Comparison of ENCODE assay signal across 1 cellular context in the genomic region with DNA sequence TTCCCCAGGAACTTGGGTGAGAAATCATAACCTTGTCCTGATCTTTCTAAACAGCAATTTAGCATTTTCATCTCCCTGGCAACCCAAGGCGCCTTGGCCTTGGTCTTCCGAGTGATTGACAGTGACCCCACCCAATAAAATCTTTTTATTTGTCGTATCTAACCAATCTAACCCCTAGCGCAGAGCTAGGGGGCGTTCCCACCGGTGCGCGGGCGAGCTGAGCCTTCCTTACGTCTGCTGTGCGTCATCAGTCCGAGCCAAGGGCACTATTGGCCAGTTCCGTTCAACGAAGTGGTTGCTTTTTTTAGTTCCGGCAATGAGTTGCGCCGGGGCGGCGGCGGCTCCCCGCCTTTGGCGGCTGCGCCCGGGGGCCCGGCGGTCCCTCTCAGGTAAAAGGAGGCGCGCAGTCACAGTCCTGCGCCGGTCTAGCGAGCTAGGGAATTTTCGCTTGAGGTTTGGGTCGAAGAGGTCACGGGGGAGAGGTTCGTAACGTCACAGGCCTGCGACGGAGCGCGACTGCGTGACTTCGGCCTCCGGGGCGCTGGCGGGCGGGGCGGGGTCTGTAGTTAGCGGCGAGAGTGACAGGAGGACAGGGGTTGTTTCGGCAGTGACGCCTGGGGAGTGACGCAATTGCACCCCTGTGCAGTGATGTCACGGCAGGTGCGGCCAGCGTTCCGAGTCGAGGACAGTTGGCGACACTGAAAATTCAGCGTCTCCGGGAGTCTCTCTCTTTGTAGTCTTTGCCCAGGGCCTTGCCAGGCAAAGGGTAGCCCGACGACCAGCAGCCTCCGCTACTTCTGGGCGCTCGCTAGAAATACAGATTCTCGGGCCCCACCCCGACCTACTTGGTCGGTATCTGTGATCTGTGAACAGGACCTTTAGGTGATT.
TF ChIP-seq lines count a peak whose summit lies in the region.

A gene (plus strand): TSS at position 266 of the 888 bp plus-strand sequence. CDS start 51 bp downstream, at position 317.

TF ChIP-seq in HEK293, 187 proteins besides CTCF, POLR2A, EP300 and RAD21 (continued from another document and continues in another):
- TF ChIP-seq, protein P1, sequence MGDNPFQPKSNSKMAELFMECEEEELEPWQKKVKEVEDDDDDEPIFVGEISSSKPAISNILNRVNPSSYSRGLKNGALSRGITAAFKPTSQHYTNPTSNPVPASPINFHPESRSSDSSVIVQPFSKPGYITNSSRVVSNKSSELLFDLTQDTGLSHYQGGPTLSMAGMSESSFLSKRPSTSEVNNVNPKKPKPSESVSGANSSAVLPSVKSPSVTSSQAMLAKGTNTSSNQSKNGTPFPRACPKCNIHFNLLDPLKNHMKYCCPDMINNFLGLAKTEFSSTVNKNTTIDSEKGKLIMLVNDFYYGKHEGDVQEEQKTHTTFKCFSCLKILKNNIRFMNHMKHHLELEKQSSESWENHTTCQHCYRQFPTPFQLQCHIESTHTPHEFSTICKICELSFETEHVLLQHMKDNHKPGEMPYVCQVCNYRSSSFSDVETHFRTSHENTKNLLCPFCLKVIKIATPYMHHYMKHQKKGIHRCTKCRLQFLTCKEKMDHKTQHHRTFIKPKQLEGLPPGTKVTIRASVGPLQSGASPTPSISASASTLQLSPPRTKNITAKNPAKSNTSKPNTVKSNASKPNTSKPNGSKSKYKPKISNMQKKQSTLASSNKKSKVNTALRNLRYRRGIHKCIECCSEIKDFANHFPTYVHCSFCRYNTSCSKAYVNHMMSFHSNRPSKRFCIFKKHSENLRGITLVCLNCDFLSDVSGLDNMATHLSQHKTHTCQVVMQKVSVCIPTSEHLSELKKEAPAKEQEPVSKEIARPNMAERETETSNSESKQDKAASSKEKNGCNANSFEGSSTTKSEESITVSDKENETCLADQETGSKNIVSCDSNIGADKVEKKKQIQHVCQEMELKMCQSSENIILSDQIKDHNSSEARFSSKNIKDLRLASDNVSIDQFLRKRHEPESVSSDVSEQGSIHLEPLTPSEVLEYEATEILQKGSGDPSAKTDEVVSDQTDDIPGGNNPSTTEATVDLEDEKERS (tag by site-specific recombination; IDR thresholded peaks at IDR 0.05) = no peak
- no peak for TF ChIP-seq SCRT1 (tag by site-specific recombination; IDR thresholded peaks at IDR 0.05; ENCODE audit: borderline replicate concordance)
- peak; percentile 81 for TF ChIP-seq ZBTB17 (tag by site-specific recombination; IDR thresholded peaks at IDR 0.05)
- TF ChIP-seq, protein P2, sequence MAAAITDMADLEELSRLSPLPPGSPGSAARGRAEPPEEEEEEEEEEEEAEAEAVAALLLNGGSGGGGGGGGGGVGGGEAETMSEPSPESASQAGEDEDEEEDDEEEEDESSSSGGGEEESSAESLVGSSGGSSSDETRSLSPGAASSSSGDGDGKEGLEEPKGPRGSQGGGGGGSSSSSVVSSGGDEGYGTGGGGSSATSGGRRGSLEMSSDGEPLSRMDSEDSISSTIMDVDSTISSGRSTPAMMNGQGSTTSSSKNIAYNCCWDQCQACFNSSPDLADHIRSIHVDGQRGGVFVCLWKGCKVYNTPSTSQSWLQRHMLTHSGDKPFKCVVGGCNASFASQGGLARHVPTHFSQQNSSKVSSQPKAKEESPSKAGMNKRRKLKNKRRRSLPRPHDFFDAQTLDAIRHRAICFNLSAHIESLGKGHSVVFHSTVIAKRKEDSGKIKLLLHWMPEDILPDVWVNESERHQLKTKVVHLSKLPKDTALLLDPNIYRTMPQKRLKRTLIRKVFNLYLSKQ (tag by site-specific recombination; IDR thresholded peaks at IDR 0.05; ENCODE audit: borderline replicate concordance) = no peak
- TF ChIP-seq GLIS1 (tag by site-specific recombination; IDR thresholded peaks at IDR 0.05) = peak; percentile 79
- no peak for TF ChIP-seq ZNF157 (tag by site-specific recombination; IDR thresholded peaks at IDR 0.05)
- TF ChIP-seq, protein P3, sequence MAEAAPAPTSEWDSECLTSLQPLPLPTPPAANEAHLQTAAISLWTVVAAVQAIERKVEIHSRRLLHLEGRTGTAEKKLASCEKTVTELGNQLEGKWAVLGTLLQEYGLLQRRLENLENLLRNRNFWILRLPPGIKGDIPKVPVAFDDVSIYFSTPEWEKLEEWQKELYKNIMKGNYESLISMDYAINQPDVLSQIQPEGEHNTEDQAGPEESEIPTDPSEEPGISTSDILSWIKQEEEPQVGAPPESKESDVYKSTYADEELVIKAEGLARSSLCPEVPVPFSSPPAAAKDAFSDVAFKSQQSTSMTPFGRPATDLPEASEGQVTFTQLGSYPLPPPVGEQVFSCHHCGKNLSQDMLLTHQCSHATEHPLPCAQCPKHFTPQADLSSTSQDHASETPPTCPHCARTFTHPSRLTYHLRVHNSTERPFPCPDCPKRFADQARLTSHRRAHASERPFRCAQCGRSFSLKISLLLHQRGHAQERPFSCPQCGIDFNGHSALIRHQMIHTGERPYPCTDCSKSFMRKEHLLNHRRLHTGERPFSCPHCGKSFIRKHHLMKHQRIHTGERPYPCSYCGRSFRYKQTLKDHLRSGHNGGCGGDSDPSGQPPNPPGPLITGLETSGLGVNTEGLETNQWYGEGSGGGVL (tag by site-specific recombination; IDR thresholded peaks at IDR 0.05) = no peak
- TF ChIP-seq ZNF391 (tag by site-specific recombination; IDR thresholded peaks at IDR 0.05; ENCODE audit: borderline replicate concordance, low read depth) = peak; percentile 86; the same call in 1 of the 2 replicates
- TF ChIP-seq ZNF747 (tag by site-specific recombination; IDR thresholded peaks at IDR 0.05) = no peak
- peak; percentile 77 for TF ChIP-seq KLF1 (tag by site-specific recombination; IDR thresholded peaks at IDR 0.05)
- no peak for TF ChIP-seq ZNF596 (tag by site-specific recombination; IDR thresholded peaks at IDR 0.05)
- TF ChIP-seq, protein P4, sequence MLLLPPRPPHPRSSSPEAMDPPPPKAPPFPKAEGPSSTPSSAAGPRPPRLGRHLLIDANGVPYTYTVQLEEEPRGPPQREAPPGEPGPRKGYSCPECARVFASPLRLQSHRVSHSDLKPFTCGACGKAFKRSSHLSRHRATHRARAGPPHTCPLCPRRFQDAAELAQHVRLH (tag by site-specific recombination; IDR thresholded peaks at IDR 0.05) = peak; percentile 49; the same call in 1 of the 2 replicates
- TF ChIP-seq ZNF132 (tag by site-specific recombination; IDR thresholded peaks at IDR 0.05; ENCODE audit: borderline replicate concordance) = no peak
- no peak for TF ChIP-seq ZNF677 (tag by site-specific recombination; IDR thresholded peaks at IDR 0.05)
- no peak for TF ChIP-seq ZNF777 (tag by site-specific recombination; IDR thresholded peaks at IDR 0.05; ENCODE audit: borderline replicate concordance)
- no peak for TF ChIP-seq ZNF350 (tag by site-specific recombination; IDR thresholded peaks at IDR 0.05)
- TF ChIP-seq KLF9 (tag by site-specific recombination; IDR thresholded peaks at IDR 0.05; ENCODE audit: low read depth) = peak; percentile 73
- no peak for TF ChIP-seq REPIN1 (tag by site-specific recombination; IDR thresholded peaks at IDR 0.05; ENCODE audit: low read depth)
- no peak for TF ChIP-seq TRIM28 (IDR thresholded peaks at IDR 0.05; ENCODE audit: borderline replicate concordance, low read length)
- TF ChIP-seq FEZF1 (tag by site-specific recombination; IDR thresholded peaks at IDR 0.05) = peak; percentile 74
- no peak for TF ChIP-seq ZBTB1 (tag by site-specific recombination; IDR thresholded peaks at IDR 0.05)
- TF ChIP-seq, protein P5, sequence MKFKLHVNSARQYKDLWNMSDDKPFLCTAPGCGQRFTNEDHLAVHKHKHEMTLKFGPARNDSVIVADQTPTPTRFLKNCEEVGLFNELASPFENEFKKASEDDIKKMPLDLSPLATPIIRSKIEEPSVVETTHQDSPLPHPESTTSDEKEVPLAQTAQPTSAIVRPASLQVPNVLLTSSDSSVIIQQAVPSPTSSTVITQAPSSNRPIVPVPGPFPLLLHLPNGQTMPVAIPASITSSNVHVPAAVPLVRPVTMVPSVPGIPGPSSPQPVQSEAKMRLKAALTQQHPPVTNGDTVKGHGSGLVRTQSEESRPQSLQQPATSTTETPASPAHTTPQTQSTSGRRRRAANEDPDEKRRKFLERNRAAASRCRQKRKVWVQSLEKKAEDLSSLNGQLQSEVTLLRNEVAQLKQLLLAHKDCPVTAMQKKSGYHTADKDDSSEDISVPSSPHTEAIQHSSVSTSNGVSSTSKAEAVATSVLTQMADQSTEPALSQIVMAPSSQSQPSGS (tag by site-specific recombination; IDR thresholded peaks at IDR 0.05; ENCODE audit: low read depth) = peak; percentile 96
- no peak for TF ChIP-seq ZNF585B (tag by site-specific recombination; IDR thresholded peaks at IDR 0.05)
- peak; percentile 67; the same call in 1 of the 2 replicates for TF ChIP-seq ZFP69B (tag by site-specific recombination; IDR thresholded peaks at IDR 0.05)
- TF ChIP-seq, protein P6, sequence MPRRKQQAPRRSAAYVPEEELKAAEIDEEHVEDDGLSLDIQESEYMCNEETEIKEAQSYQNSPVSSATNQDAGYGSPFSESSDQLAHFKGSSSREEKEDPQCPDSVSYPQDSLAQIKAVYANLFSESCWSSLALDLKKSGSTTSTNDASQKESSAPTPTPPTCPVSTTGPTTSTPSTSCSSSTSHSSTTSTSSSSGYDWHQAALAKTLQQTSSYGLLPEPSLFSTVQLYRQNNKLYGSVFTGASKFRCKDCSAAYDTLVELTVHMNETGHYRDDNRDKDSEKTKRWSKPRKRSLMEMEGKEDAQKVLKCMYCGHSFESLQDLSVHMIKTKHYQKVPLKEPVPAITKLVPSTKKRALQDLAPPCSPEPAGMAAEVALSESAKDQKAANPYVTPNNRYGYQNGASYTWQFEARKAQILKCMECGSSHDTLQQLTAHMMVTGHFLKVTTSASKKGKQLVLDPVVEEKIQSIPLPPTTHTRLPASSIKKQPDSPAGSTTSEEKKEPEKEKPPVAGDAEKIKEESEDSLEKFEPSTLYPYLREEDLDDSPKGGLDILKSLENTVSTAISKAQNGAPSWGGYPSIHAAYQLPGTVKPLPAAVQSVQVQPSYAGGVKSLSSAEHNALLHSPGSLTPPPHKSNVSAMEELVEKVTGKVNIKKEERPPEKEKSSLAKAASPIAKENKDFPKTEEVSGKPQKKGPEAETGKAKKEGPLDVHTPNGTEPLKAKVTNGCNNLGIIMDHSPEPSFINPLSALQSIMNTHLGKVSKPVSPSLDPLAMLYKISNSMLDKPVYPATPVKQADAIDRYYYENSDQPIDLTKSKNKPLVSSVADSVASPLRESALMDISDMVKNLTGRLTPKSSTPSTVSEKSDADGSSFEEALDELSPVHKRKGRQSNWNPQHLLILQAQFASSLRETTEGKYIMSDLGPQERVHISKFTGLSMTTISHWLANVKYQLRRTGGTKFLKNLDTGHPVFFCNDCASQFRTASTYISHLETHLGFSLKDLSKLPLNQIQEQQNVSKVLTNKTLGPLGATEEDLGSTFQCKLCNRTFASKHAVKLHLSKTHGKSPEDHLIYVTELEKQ (tag by site-specific recombination; IDR thresholded peaks at IDR 0.05; ENCODE audit: borderline replicate concordance) = no peak; the same call in 1 of the 2 replicates
- TF ChIP-seq ZNF558 (tag by site-specific recombination; IDR thresholded peaks at IDR 0.05) = 0 out of 2 replicates have a peak, but pooled peaks have one; percentile 30
- TF ChIP-seq, protein P7, sequence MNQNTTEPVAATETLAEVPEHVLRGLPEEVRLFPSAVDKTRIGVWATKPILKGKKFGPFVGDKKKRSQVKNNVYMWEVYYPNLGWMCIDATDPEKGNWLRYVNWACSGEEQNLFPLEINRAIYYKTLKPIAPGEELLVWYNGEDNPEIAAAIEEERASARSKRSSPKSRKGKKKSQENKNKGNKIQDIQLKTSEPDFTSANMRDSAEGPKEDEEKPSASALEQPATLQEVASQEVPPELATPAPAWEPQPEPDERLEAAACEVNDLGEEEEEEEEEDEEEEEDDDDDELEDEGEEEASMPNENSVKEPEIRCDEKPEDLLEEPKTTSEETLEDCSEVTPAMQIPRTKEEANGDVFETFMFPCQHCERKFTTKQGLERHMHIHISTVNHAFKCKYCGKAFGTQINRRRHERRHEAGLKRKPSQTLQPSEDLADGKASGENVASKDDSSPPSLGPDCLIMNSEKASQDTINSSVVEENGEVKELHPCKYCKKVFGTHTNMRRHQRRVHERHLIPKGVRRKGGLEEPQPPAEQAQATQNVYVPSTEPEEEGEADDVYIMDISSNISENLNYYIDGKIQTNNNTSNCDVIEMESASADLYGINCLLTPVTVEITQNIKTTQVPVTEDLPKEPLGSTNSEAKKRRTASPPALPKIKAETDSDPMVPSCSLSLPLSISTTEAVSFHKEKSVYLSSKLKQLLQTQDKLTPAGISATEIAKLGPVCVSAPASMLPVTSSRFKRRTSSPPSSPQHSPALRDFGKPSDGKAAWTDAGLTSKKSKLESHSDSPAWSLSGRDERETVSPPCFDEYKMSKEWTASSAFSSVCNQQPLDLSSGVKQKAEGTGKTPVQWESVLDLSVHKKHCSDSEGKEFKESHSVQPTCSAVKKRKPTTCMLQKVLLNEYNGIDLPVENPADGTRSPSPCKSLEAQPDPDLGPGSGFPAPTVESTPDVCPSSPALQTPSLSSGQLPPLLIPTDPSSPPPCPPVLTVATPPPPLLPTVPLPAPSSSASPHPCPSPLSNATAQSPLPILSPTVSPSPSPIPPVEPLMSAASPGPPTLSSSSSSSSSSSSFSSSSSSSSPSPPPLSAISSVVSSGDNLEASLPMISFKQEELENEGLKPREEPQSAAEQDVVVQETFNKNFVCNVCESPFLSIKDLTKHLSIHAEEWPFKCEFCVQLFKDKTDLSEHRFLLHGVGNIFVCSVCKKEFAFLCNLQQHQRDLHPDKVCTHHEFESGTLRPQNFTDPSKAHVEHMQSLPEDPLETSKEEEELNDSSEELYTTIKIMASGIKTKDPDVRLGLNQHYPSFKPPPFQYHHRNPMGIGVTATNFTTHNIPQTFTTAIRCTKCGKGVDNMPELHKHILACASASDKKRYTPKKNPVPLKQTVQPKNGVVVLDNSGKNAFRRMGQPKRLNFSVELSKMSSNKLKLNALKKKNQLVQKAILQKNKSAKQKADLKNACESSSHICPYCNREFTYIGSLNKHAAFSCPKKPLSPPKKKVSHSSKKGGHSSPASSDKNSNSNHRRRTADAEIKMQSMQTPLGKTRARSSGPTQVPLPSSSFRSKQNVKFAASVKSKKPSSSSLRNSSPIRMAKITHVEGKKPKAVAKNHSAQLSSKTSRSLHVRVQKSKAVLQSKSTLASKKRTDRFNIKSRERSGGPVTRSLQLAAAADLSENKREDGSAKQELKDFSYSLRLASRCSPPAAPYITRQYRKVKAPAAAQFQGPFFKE (tag by site-specific recombination; IDR thresholded peaks at IDR 0.05; ENCODE audit: borderline replicate concordance) = no peak
- TF ChIP-seq ZNF324 (tag by site-specific recombination; IDR thresholded peaks at IDR 0.05) = peak; percentile 85
- TF ChIP-seq, protein P8, sequence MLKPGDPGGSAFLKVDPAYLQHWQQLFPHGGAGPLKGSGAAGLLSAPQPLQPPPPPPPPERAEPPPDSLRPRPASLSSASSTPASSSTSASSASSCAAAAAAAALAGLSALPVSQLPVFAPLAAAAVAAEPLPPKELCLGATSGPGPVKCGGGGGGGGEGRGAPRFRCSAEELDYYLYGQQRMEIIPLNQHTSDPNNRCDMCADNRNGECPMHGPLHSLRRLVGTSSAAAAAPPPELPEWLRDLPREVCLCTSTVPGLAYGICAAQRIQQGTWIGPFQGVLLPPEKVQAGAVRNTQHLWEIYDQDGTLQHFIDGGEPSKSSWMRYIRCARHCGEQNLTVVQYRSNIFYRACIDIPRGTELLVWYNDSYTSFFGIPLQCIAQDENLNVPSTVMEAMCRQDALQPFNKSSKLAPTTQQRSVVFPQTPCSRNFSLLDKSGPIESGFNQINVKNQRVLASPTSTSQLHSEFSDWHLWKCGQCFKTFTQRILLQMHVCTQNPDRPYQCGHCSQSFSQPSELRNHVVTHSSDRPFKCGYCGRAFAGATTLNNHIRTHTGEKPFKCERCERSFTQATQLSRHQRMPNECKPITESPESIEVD (tag by site-specific recombination; IDR thresholded peaks at IDR 0.05) = no peak
